16 cellular contexts compared by ENCODE assay signal in the genomic region with DNA sequence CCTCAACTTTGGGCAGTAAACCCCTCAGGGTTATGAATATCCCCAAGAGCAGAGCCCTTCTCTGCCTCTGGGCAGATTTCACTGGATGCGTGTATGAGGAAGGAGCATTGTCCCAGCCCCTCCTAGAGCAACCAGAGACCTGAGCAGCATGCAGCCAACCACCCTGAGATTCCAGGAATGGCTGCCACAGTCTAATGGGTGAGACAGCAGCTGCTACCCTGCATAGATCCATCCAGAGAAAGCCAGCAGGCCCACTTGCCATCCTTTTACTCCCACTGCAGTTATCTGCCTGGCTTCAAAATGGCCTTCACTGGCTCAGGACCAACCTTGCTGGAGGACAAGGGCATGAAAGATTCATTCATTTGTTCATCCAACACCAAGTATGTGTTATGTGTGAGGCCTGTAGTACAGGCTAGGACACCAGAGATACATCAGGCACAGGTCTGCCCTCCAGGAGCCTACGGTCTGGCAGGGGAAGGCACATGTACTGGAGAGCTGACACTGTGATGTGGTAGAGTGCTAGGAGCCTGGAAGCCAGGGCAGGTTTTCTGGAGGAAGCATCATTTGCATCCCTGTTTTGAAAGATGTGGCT. TPM values are rescaled to one million over a fixed set of nuclear protein-coding genes. Genes with fewer than 3 reads are reported as not detected.
A peak's percentile ranks its signal among the peaks of the same experiment; 100 is the strongest.
DNase-seq lines count a peak whose midpoint lies in the region; ATAC-seq, FAIRE-seq and TF ChIP-seq lines count a peak whose summit lies in the region.
"Had no signal": no experiment of that assay in that cellular context is flagged by ENCODE, and none has a peak within 500 bp of the region (broad histone marks: within the 10 kb centered on the region; RNA-seq: fewer than 3 reads in every experiment).

No MANE protein-coding gene starts in this region.

- H3K9ac ChIP-seq in kidney (ENCODE audit: low read length in 2 of 2): no peak overlapping the region

- no peaks in the 10 kb centered on the region for H3K27me3 ChIP-seq in thymus (ENCODE audit: control insufficient read depth, insufficient read depth)
- H3K27me3 ChIP-seq: dorsolateral prefrontal cortex, gastroesophageal sphincter had no signal

- TF ChIP-seq CTCF in kidney (IDR thresholded peaks at IDR 0.05; ENCODE audit: borderline replicate concordance, extremely low read depth, insufficient read depth): no peak
- TF ChIP-seq CTCF in type B pancreatic cell (conservative IDR thresholded peaks at IDR 0.05): no peak

- CTCF ChIA-PET in activated CD4-positive, alpha-beta T cell treated with anti-CD3 and anti-CD28 coated beads, Interleukin-2, amount 10 ng/mL, durations not matched to agents 7 days and 5 days (lab: Charles Lee): interaction anchor here (0.7 to 4.0 kb wide), 7 partner anchors 10 to 38 kb away, joined by 3 to 39 read pairs (median 6); a partner anchor contains a TSS

- H3K27me3 Mint-ChIP-seq in activated CD4-positive, alpha-beta T cell treated with anti-CD3 and anti-CD28 coated beads, Interleukin-2, amount 10 ng/mL, durations not matched to agents 7 days and 5 days: no peaks in the 10 kb centered on the region
- H3K27me3 Mint-ChIP-seq in activated T-helper 17 cell treated with anti-CD3 and anti-CD28 coated beads, Interleukin-2, amount 50 U/mL, for 72 hours: no peaks in the 10 kb centered on the region
- H3K27me3 Mint-ChIP-seq in type B pancreatic cell: no peaks in the 10 kb centered on the region

- no peaks in the 10 kb centered on the region for H3K9me3 Mint-ChIP-seq in activated CD4-positive, alpha-beta T cell treated with anti-CD3 and anti-CD28 coated beads, Interleukin-2, amount 10 ng/mL, durations not matched to agents 7 days and 5 days
- H3K9me3 Mint-ChIP-seq in activated T-helper 17 cell treated with anti-CD3 and anti-CD28 coated beads, Interleukin-2, amount 50 U/mL, for 72 hours: no peaks in the 10 kb centered on the region
- H3K9me3 Mint-ChIP-seq in type B pancreatic cell: no peaks in the 10 kb centered on the region

- no peak for DNase-seq in activated CD4-positive, alpha-beta T cell treated with anti-CD3 and anti-CD28 coated beads, Interleukin-2, amount 10 ng/mL, durations not matched to agents 7 days and 5 days
- DNase-seq in activated CD4-positive, alpha-beta T cell treated with anti-CD3 and anti-CD28 coated beads, Interleukin-2, amount 50 U/mL, for 1 hour: no peak
- DNase-seq in kidney: peak; percentile 32
- DNase-seq in type B pancreatic cell (ENCODE audit: extremely low spot score, unreplicated experiment): no peak
- no peak for DNase-seq in GM19239 (ENCODE audit: insufficient read length, low spot score)
- DNase-seq: ACHN, activated gamma-delta T cell treated with Interleukin-2 at 50 U/mL for 16 hours, dorsolateral prefrontal cortex, NCI-H345 had no signal

- H3K4me1 ChIP-seq in kidney (ENCODE audit: control insufficient read depth in 1 of 2, insufficient read depth in 1 of 2, low read depth in 1 of 2, low read length in 2 of 2) (peaks cover 10 to 30% of the 10 kb centered on the region in 2 donors), thymus (ENCODE audit: control insufficient read depth, insufficient read depth, low read length) (peaks cover 52% of the 10 kb centered on the region)

- H3K4me3 Mint-ChIP-seq in activated CD4-positive, alpha-beta T cell treated with anti-CD3 and anti-CD28 coated beads, Interleukin-2, amount 10 ng/mL, durations not matched to agents 7 days and 5 days: no peak overlapping the region
- peak overlapping the region; percentile 82 for H3K4me3 Mint-ChIP-seq in activated T-helper 17 cell treated with anti-CD3 and anti-CD28 coated beads, Interleukin-2, amount 50 U/mL, for 72 hours
- no peak overlapping the region for H3K4me3 Mint-ChIP-seq in type B pancreatic cell

- H3K27ac ChIP-seq in kidney (ENCODE audit: low read depth in 2 of 2, low read length in 2 of 2) (peak overlapping the region in 1 of 2 donors; percentile 32), thymus (ENCODE audit: low read depth) (peak overlapping the region; percentile 25)

- ATAC-seq in activated T-helper 17 cell treated with anti-CD3 and anti-CD28 coated beads, Interleukin-2, amount 50 U/mL, for 72 hours (replicated peaks): no peak
- ATAC-seq in HG02642 (IDR thresholded peaks at IDR 0.05; ENCODE audit: poor library complexity, unreplicated experiment): no peak
- ATAC-seq: gastroesophageal sphincter had no signal

- POLR2A ChIA-PET in activated CD4-positive, alpha-beta T cell treated with anti-CD3 and anti-CD28 coated beads, Interleukin-2, amount 10 ng/mL, durations not matched to agents 7 days and 5 days (lab: Charles Lee): interaction anchor here (0.6 kb wide), 1 partner anchor 10 kb away, joined by 3 read pairs; no protein-coding TSS in a partner anchor

- FAIRE-seq in kidney (lab: Jason Lieb, UNC) (no peak), GM19239 (lab: Jason Lieb, UNC) (no peak)

- intact Hi-C loops in kidney (cut with DNase I): no loop called here

- peak overlapping the region; percentile 97 for H3K27ac Mint-ChIP-seq in activated CD4-positive, alpha-beta T cell treated with anti-CD3 and anti-CD28 coated beads, Interleukin-2, amount 10 ng/mL, durations not matched to agents 7 days and 5 days
- peak overlapping the region; percentile 97 for H3K27ac Mint-ChIP-seq in activated T-helper 17 cell treated with anti-CD3 and anti-CD28 coated beads, Interleukin-2, amount 50 U/mL, for 72 hours
- no peak overlapping the region for H3K27ac Mint-ChIP-seq in type B pancreatic cell

- WGBS in thymus: 93% methylated on average over 2 of the region's 2 CpGs

- peaks cover 100% of the 10 kb centered on the region for H3K4me1 Mint-ChIP-seq in activated CD4-positive, alpha-beta T cell treated with anti-CD3 and anti-CD28 coated beads, Interleukin-2, amount 10 ng/mL, durations not matched to agents 7 days and 5 days
- peaks cover 78% of the 10 kb centered on the region for H3K4me1 Mint-ChIP-seq in activated T-helper 17 cell treated with anti-CD3 and anti-CD28 coated beads, Interleukin-2, amount 50 U/mL, for 72 hours
- peaks cover 30% of the 10 kb centered on the region for H3K4me1 Mint-ChIP-seq in type B pancreatic cell (ENCODE audit: unreplicated experiment)

- peaks cover 57% of the 10 kb centered on the region for H3K36me3 Mint-ChIP-seq in activated CD4-positive, alpha-beta T cell treated with anti-CD3 and anti-CD28 coated beads, Interleukin-2, amount 10 ng/mL, durations not matched to agents 7 days and 5 days (ENCODE audit: low read depth)
- H3K36me3 Mint-ChIP-seq in activated T-helper 17 cell treated with anti-CD3 and anti-CD28 coated beads, Interleukin-2, amount 50 U/mL, for 72 hours (ENCODE audit: low read depth): peaks cover 43% of the 10 kb centered on the region
- H3K36me3 Mint-ChIP-seq in type B pancreatic cell: no peaks in the 10 kb centered on the region

- peaks cover 0 to 7% of the 10 kb centered on the region in 2 donors for H3K9me3 ChIP-seq in kidney (ENCODE audit: control insufficient read depth in 1 of 2, low read length in 2 of 2)
- no peaks in the 10 kb centered on the region for H3K9me3 ChIP-seq in thymus (ENCODE audit: control insufficient read depth)

- H3K36me3 ChIP-seq in kidney (ENCODE audit: control insufficient read depth in 1 of 2, insufficient read depth in 2 of 2, low read length in 2 of 2): peaks cover 0 to 6% of the 10 kb centered on the region in 2 donors
- H3K36me3 ChIP-seq in thymus (ENCODE audit: control insufficient read depth, insufficient read depth): peaks cover 8% of the 10 kb centered on the region

- H3K4me3 ChIP-seq in kidney (ENCODE audit: low read length in 2 of 2) (no peak overlapping the region), thymus (ENCODE audit: low read length) (no peak overlapping the region)
- H3K4me3 ChIP-seq: dorsolateral prefrontal cortex, gastroesophageal sphincter had no signal

RNA-seq across cellular contexts. Expression of a gene that starts 26.2 kb away (rescaled TPM):
- total RNA-seq in activated CD4-positive, alpha-beta T cell treated with anti-CD3 and anti-CD28 coated beads, Interleukin-2, amount 10 ng/mL, durations not matched to agents 7 days and 5 days: under 1 TPM; 0.52 to 0.71 TPM
- 1 to 10 TPM in 1 of 2 donors, under 1 TPM in 1; 0.04 to 1.0 TPM for total RNA-seq in activated T-helper 17 cell treated with anti-CD3 and anti-CD28 coated beads, Interleukin-2, amount 50 U/mL, for 72 hours
- total RNA-seq in kidney (0.35 TPM), type B pancreatic cell (ENCODE audit: low replicate concordance) (0.31 TPM in 1 of 2 replicates, not detected in the other)
- polyA plus RNA-seq in kidney (ENCODE audit: insufficient read depth, low read depth, low replicate concordance) (not detected), thymus (0.68 TPM)
- total RNA-seq: Daoy, left lobe of liver, M059J had no signal

RNA-seq across cellular contexts. Expression of a gene that starts 27.6 kb away (rescaled TPM):
- 100 to 1,000 TPM; 120 to 148 TPM for total RNA-seq in activated CD4-positive, alpha-beta T cell treated with anti-CD3 and anti-CD28 coated beads, Interleukin-2, amount 10 ng/mL, durations not matched to agents 7 days and 5 days
- 100 to 1,000 TPM in 1 of 2 donors, 10 to 100 TPM in 1; 27.9 to 125 TPM for total RNA-seq in activated T-helper 17 cell treated with anti-CD3 and anti-CD28 coated beads, Interleukin-2, amount 50 U/mL, for 72 hours
- total RNA-seq in kidney: 66.6 TPM
- polyA plus RNA-seq in kidney (ENCODE audit: insufficient read depth, low read depth, low replicate concordance): 32.1 TPM
- 51.8 TPM for polyA plus RNA-seq in thymus
- total RNA-seq in type B pancreatic cell (ENCODE audit: low replicate concordance): 47.0 and 82.1 TPM in 2 replicates
